ENCODE assay signal across 24 cellular contexts in genomic region chr16:69111831-69112230, GRCh38. TPM values are rescaled to one million over a fixed set of nuclear protein-coding genes. Genes with fewer than 3 reads are reported as not detected.
DNase-seq lines count a peak whose midpoint lies in the region; ATAC-seq and TF ChIP-seq lines count a peak whose summit lies in the region.
"Had no signal": no experiment of that assay in that cellular context is flagged by ENCODE, and none has a peak within 500 bp of the region (broad histone marks: within the 10 kb centered on the region; RNA-seq: fewer than 3 reads in every experiment).

No MANE protein-coding gene starts in this region.

- no peak overlapping the region for H3K18ac ChIP-seq in mesenchymal stem cell (ENCODE audit: low read depth in 1 of 2, low read length in 2 of 2)

- H3K9ac ChIP-seq in mesenchymal stem cell (ENCODE audit: low read length) = no peak overlapping the region

- TF ChIP-seq POLR2A in heart left ventricle (IDR thresholded peaks at IDR 0.05) = no peak

- H3K27ac ChIP-seq in heart left ventricle (no peak overlapping the region), mesenchymal stem cell (ENCODE audit: low read length, poor library complexity, severe bottlenecking) (no peak overlapping the region), upper lobe of right lung (no peak overlapping the region)
- H3K27ac ChIP-seq: HL-60 had no signal

- H3K9me3 ChIP-seq in heart left ventricle (no peaks in the 10 kb centered on the region), mesenchymal stem cell (ENCODE audit: control insufficient read depth, low read length) (no peaks in the 10 kb centered on the region), upper lobe of right lung (no peaks in the 10 kb centered on the region)

- no peak overlapping the region for H2BK12ac ChIP-seq in mesenchymal stem cell (ENCODE audit: low read length in 2 of 2)

- H3K4ac ChIP-seq in mesenchymal stem cell (ENCODE audit: low read depth in 1 of 2, low read length in 2 of 2) = peak overlapping the region in 1 of 2 experiments; percentile 13

- intact Hi-C loops in Right ventricle myocardium inferior (cut with DNase I) = no loop called here
- intact Hi-C loops in heart left ventricle (cut with DNase I) = loop anchor here in 3 of 10 donors (10.0 kb wide), 3 partner anchors 127 to 577 kb away; partner anchors contain the start of gene ZFP90 (in 1 of the 3)
- intact Hi-C loops in upper lobe of right lung (cut with DNase I) = loop anchor here (10.0 kb wide), 2 partner anchors 207 to 587 kb away; no protein-coding TSS in a partner anchor

- peak overlapping the region; percentile 21 for H2AK5ac ChIP-seq in mesenchymal stem cell (ENCODE audit: low read length, severe bottlenecking)

- 67 to 78% (median 74%) methylated on average over 5 of the region's 5 CpGs for WGBS in heart left ventricle, 4 donors
- 97% methylated on average over 4 of the region's 5 CpGs for WGBS in mesenchymal stem cell

- H3K79me1 ChIP-seq in mesenchymal stem cell (replicated peaks; ENCODE audit: low read length, poor library complexity, severe bottlenecking) = peaks cover 50% of the 10 kb centered on the region

- no peak overlapping the region for H2BK15ac ChIP-seq in mesenchymal stem cell (ENCODE audit: low read depth, poor library complexity, severe bottlenecking)

- H2AFZ ChIP-seq in mesenchymal stem cell (ENCODE audit: low read depth, low read length) = no peak overlapping the region

- ATAC-seq in Right ventricle myocardium inferior = no peak
- no peak for ATAC-seq in heart left ventricle
- no peak for ATAC-seq in upper lobe of right lung
- ATAC-seq in GM18868 (IDR thresholded peaks at IDR 0.05; ENCODE audit: unreplicated experiment) = no peak

- H3K36me3 ChIP-seq in heart left ventricle (peaks cover 0 to 54% (median 31%) of the 10 kb centered on the region in 9 donors), mesenchymal stem cell (ENCODE audit: control insufficient read depth in 1 of 2, insufficient read depth in 2 of 2, low read depth in 1 of 2, low read length in 2 of 2) (peaks cover 58 to 63% of the 10 kb centered on the region in 2 experiments), upper lobe of right lung (peaks cover 53% of the 10 kb centered on the region)

- no peak overlapping the region for H4K91ac ChIP-seq in mesenchymal stem cell (ENCODE audit: low read length)

- no peak overlapping the region for H3K4me2 ChIP-seq in mesenchymal stem cell (ENCODE audit: low read length, poor library complexity, severe bottlenecking)

- no peak overlapping the region for H3K23ac ChIP-seq in mesenchymal stem cell (ENCODE audit: low read length in 2 of 2)

- TF ChIP-seq CTCF in heart left ventricle (IDR thresholded peaks at IDR 0.05) (no peak), upper lobe of right lung (IDR thresholded peaks at IDR 0.05) (no peak)

- no peak overlapping the region for H2BK120ac ChIP-seq in mesenchymal stem cell (ENCODE audit: low read depth, low read length)

- H3K27me3 ChIP-seq in heart left ventricle (peaks cover 0 to 12% (median 0%) of the 10 kb centered on the region in 9 donors), mesenchymal stem cell (ENCODE audit: control insufficient read depth in 1 of 2, insufficient read depth in 1 of 2, low read length in 2 of 2) (peaks cover 0 to 15% of the 10 kb centered on the region in 2 experiments), upper lobe of right lung (peaks cover 2% of the 10 kb centered on the region)

- H4K8ac ChIP-seq in mesenchymal stem cell (ENCODE audit: low read length) = no peak overlapping the region

- DNase-seq in Right ventricle myocardium inferior (ENCODE audit: missing footprints) (peak; percentile 27), heart left ventricle (no peak), cerebellum (ENCODE audit: low spot score) (peak; percentile 45), mesenchymal stem cell (no peak), upper lobe of right lung (peak; percentile 50), globus pallidus (ENCODE audit: low spot score) (no peak), RPMI8226 (no peak)
- DNase-seq: AML-193; C1 segment of cervical spinal cord; CD8-positive, alpha-beta T cell; DND-41; NCI-H1092; NCI-H1436; NCI-H187 treated with DMSO at 0.1 percent for 48 hours; NCI-H2107; NCI-H226; NCI-H510A treated with DMSO at 0.1 percent for 48 hours; NCI-H774; SHP77 had no signal

- H3K4me1 ChIP-seq in heart left ventricle (peaks cover 0 to 43% (median 24%) of the 10 kb centered on the region in 12 donors), mesenchymal stem cell (ENCODE audit: control insufficient read depth, insufficient read depth, low read depth, low read length) (peaks cover 32% of the 10 kb centered on the region), upper lobe of right lung (peaks cover 23% of the 10 kb centered on the region)

- H3K4me3 ChIP-seq in heart left ventricle (no peak overlapping the region), mesenchymal stem cell (ENCODE audit: insufficient read depth in 1 of 2, low read depth in 1 of 2, low read length in 2 of 2) (no peak overlapping the region), upper lobe of right lung (no peak overlapping the region)
- H3K4me3 ChIP-seq: K562 had no signal

- H3K14ac ChIP-seq in mesenchymal stem cell (ENCODE audit: low read length in 2 of 2) = no peak overlapping the region

- no peak overlapping the region for H2BK5ac ChIP-seq in mesenchymal stem cell (ENCODE audit: low read depth, low read length, poor library complexity, severe bottlenecking)

RNA-seq across cellular contexts. Expression of gene HAS3, which starts 6.4 kb away (rescaled TPM):
- total RNA-seq in Right ventricle myocardium inferior (0.30 TPM), heart left ventricle (1 to 10 TPM in 2 of 9 donors, under 1 TPM in 7; 0.21 to 2.0 (median 0.48) TPM), cerebellum (14.5 TPM), upper lobe of right lung (8.2 TPM)
- polyA plus RNA-seq in heart left ventricle = under 1 TPM; 0.27 to 0.72 TPM
- 0.06 TPM for polyA plus RNA-seq in mesenchymal stem cell (2013, experiment 1 of 2)
- 0.10 TPM for polyA plus RNA-seq in mesenchymal stem cell (2013, experiment 2 of 2)
- total RNA-seq: H4, HT-29 had no signal

RNA-seq across cellular contexts. Expression of gene CHTF8, which starts 20.6 kb away (rescaled TPM):
- total RNA-seq in Right ventricle myocardium inferior (58.3 TPM), heart left ventricle (10 to 100 TPM; 31.5 to 79.7 (median 57.2) TPM), cerebellum (37.5 TPM), upper lobe of right lung (97.3 TPM)
- 10 to 100 TPM; 18.7 to 53.2 TPM for polyA plus RNA-seq in heart left ventricle
- polyA plus RNA-seq in mesenchymal stem cell (2013, experiment 1 of 2) = 68.6 TPM
- polyA plus RNA-seq in mesenchymal stem cell (2013, experiment 2 of 2) = 67.4 TPM

RNA-seq across cellular contexts. Expression of gene UTP4, which starts 20.6 kb away (rescaled TPM):
- total RNA-seq in Right ventricle myocardium inferior = 26.6 TPM
- 10 to 100 TPM; 12.8 to 38.2 (median 28.3) TPM for total RNA-seq in heart left ventricle
- polyA plus RNA-seq in heart left ventricle = 10 to 100 TPM; 11.8 to 31.1 TPM
- total RNA-seq in cerebellum = 23.9 TPM
- 27.9 TPM for polyA plus RNA-seq in mesenchymal stem cell (2013, experiment 1 of 2)
- 27.8 TPM for polyA plus RNA-seq in mesenchymal stem cell (2013, experiment 2 of 2)
- total RNA-seq in upper lobe of right lung = 36.5 TPM

Comparison
In these comparisons a context has a peak if more than half of its experiments do, and no peak if none do; other contexts are left out.
1. DNase-seq: peak in Right ventricle myocardium inferior (single experiment), cerebellum (single experiment) and upper lobe of right lung (single experiment); none in heart left ventricle (0 of 5), mesenchymal stem cell (single experiment), globus pallidus (single experiment) and RPMI8226 (single experiment).